In the genomic region with DNA sequence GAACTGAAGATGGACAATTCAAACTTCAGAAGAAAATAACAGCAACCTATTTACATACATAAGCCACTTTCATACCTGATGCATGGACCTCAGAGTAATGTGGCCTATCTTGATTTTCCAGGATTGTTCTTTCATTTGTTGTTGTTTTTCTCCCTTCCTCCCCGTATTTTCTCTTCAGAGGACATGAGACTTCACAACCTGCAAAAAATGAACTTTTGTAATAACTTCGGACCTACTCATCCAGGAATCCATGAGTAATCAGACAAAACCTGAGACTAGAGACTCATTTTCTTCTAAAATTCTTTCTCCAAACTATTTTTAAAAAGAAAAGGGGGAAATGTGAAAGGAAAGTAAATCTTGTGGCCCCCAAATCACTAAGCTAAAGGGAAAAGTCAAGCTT, we compare ENCODE assay signal across 9 cellular contexts. TPM values are rescaled to one million over a fixed set of nuclear protein-coding genes. Genes with fewer than 3 reads are reported as not detected.
"Had no signal": no experiment of that assay in that cellular context is flagged by ENCODE, and none has a peak within 500 bp of the region (broad histone marks: within the 10 kb centered on the region; RNA-seq: fewer than 3 reads in every experiment).

No MANE protein-coding gene starts in this region.

- H2AFZ ChIP-seq: GM23338 had no signal

- DNase-seq: H9, HCEC 1CT, KBM-7 had no signal

- H3K4me3 ChIP-seq: GM23338 had no signal

- H3K36me3 Mint-ChIP-seq: IgD-negative memory B cell had no signal

- H3K4me3 Mint-ChIP-seq: GM23338, H9, IgD-negative memory B cell had no signal

- ATAC-seq: GM23338, HepG2 had no signal

- H3K27ac Mint-ChIP-seq: GM23338, H9, IgD-negative memory B cell had no signal

- H3K4me2 ChIP-seq: GM23338 had no signal

- H3K4me1 Mint-ChIP-seq: GM23338, H9, IgD-negative memory B cell had no signal

- FAIRE-seq: H1, H54, HepG2 had no signal

- H3K27me3 Mint-ChIP-seq: IgD-negative memory B cell had no signal

RNA-seq across cellular contexts. Expression of gene PLA2G5, which starts 17.6 kb away (rescaled TPM):
- total RNA-seq: GM23338, H1, H9, HepG2, HT1080 had no signal
- polyA plus RNA-seq: GM23338, HepG2, IgD-negative memory B cell had no signal
